Comparison of ENCODE assay signal across 12 cellular contexts in genomic region chr2:68764041-68764780, GRCh38. TPM values are rescaled to one million over a fixed set of nuclear protein-coding genes. Genes with fewer than 3 reads are reported as not detected.
DNase-seq lines count a peak whose midpoint lies in the region; ATAC-seq and TF ChIP-seq lines count a peak whose summit lies in the region.
"Had no signal": no experiment of that assay in that cellular context is flagged by ENCODE, and none has a peak within 500 bp of the region (broad histone marks: within the 10 kb centered on the region; RNA-seq: fewer than 3 reads in every experiment).

No MANE protein-coding gene starts in this region.

- peaks cover 0 to 32% (median 8%) of the 10 kb centered on the region in 11 experiments; a peak in 9 of 22 replicates for H3K36me3 ChIP-seq in BLaER1 treated with 17β-estradiol and CSF1 and Interleukin-3, amounts not matched to agents 10 nM and 100 nM
- no peaks in the 10 kb centered on the region for H3K36me3 ChIP-seq in HUES48 (ENCODE audit: control insufficient read depth, insufficient read depth, low read length)
- no peaks in the 10 kb centered on the region for H3K36me3 ChIP-seq in A673 (ENCODE audit: insufficient read depth, low read length, poor library complexity, severe bottlenecking)

- no peaks in the 10 kb centered on the region for H3K9me3 Mint-ChIP-seq in naive B cell

- peak; percentile 89 for DNase-seq in amniotic epithelial cell (ENCODE audit: low read depth)
- no peak for DNase-seq in naive B cell
- DNase-seq in AG08396 (ENCODE audit: low spot score), result no peak
- no peak for DNase-seq in NCI-H1105 treated with DMSO at 0.1 percent for 48 hours (lab: John Stamatoyannopoulos, UW)
- DNase-seq in A673 (ENCODE audit: low spot score), result no peak
- DNase-seq in ecto neural progenitor cell (ENCODE audit: low spot score), result no peak
- DNase-seq: glutamatergic neuron, NCI-H1417, PC-9 had no signal

- no peaks in the 10 kb centered on the region for H3K27me3 Mint-ChIP-seq in naive B cell

- ATAC-seq in naive B cell (ENCODE audit: low read depth in 2 of 2), result no peak
- ATAC-seq: activated CD4-positive, CD25-positive, alpha-beta regulatory T cell treated with anti-CD3 and anti-CD28 coated beads, Interleukin-2, amount 50 U/mL, for 24 hours had no signal

- peak overlapping the region; percentile 15 to 93 (median 84) for H3K4me3 Mint-ChIP-seq in naive B cell

- H3K36me3 Mint-ChIP-seq in naive B cell, result no peaks in the 10 kb centered on the region

- peaks cover 79 to 98% (median 85%) of the 10 kb centered on the region in 10 experiments for H3K4me1 ChIP-seq in BLaER1 treated with 17β-estradiol and CSF1 and Interleukin-3, amounts not matched to agents 10 nM and 100 nM
- H3K4me1 ChIP-seq in HUES48 (ENCODE audit: control insufficient read depth, insufficient read depth, low read length) (peaks cover 23% of the 10 kb centered on the region), A673 (ENCODE audit: insufficient read depth, low read length, poor library complexity, severe bottlenecking) (no peaks in the 10 kb centered on the region)

- CTCF ChIA-PET in A673 (lab: Charles Lee), result interaction anchor here (0.6 kb wide), 1 partner anchor 286 kb away, joined by 3 read pairs; no protein-coding TSS in a partner anchor

- intact Hi-C loops in A673 (cut with micrococcal nuclease; ENCODE audit: unreplicated experiment), result no loop called here

- BruUV-seq in A673 (replicated peaks; lab: Mats Ljungman, UMichigan), result no TSS peak

- H3K9me3 ChIP-seq in BLaER1 treated with 17β-estradiol and CSF1 and Interleukin-3, amounts not matched to agents 10 nM and 100 nM (replicated peaks in 1 of 11), result peaks cover 0 to 4% (median 0%) of the 10 kb centered on the region in 11 experiments; a peak in 2 of 22 replicates
- H3K9me3 ChIP-seq in HUES48 (ENCODE audit: control insufficient read depth, insufficient read depth, low read length) (no peaks in the 10 kb centered on the region), A673 (ENCODE audit: low read depth, low read length, poor library complexity, severe bottlenecking) (no peaks in the 10 kb centered on the region)

- peak overlapping the region in 9 of 10 experiments; percentile 0 to 46 (median 22); a peak in 13 of 20 replicates for H3K4me3 ChIP-seq in BLaER1 treated with 17β-estradiol and CSF1 and Interleukin-3, amounts not matched to agents 10 nM and 100 nM
- H3K4me3 ChIP-seq in HUES48 (ENCODE audit: low read depth, low read length) (0 out of 2 replicates have a peak overlapping the region, but pooled peaks have one; percentile 16), A673 (ENCODE audit: low read depth, low read length, poor library complexity, severe bottlenecking) (no peak overlapping the region)
- H3K4me3 ChIP-seq: PC-9 had no signal

- no peak for TF ChIP-seq CTCF in A673 (conservative IDR thresholded peaks at IDR 0.05; ENCODE audit: low read depth, low read length)

- H3K4me1 Mint-ChIP-seq in naive B cell, result peaks cover 71 to 79% (median 76%) of the 10 kb centered on the region in 3 donors

- H4K20me1 ChIP-seq in BLaER1 treated with 17β-estradiol and CSF1 and Interleukin-3, amounts not matched to agents 10 nM and 100 nM, result peaks cover 0 to 5% (median 0%) of the 10 kb centered on the region in 11 experiments; a peak in 2 of 22 replicates

- POLR2A ChIA-PET in A673 (lab: Charles Lee; ENCODE audit: low non-redundant PET), result no interaction called here

- peak overlapping the region; percentile 92 to 99 (median 96) for H3K27ac Mint-ChIP-seq in naive B cell

- peak overlapping the region; percentile 89 to 99 (median 96) for H3K4me2 ChIP-seq in BLaER1 treated with 17β-estradiol and CSF1 and Interleukin-3, amounts not matched to agents 10 nM and 100 nM
- H3K4me2 ChIP-seq: PC-9 had no signal

- H3K27ac ChIP-seq in BLaER1 treated with 17β-estradiol and CSF1 and Interleukin-3, amounts not matched to agents 10 nM and 100 nM, result peak overlapping the region; percentile 71 to 97 (median 89)
- H3K27ac ChIP-seq in HUES48 (ENCODE audit: low read depth, low read length) (peak overlapping the region; percentile 31), A673 (ENCODE audit: low read depth, low read length, poor library complexity, severe bottlenecking) (no peak overlapping the region)
- H3K27ac ChIP-seq: PC-9 had no signal

- H3K9ac ChIP-seq in BLaER1 treated with 17β-estradiol and CSF1 and Interleukin-3, amounts not matched to agents 10 nM and 100 nM, result peak overlapping the region; percentile 34 to 82 (median 70); a peak in 20 of 22 replicates
- no peak overlapping the region for H3K9ac ChIP-seq in HUES48 (ENCODE audit: low read depth, low read length)

- H3K27me3 ChIP-seq in BLaER1 treated with 17β-estradiol and CSF1 and Interleukin-3, amounts not matched to agents 10 nM and 100 nM, result no peaks in the 10 kb centered on the region
- H3K27me3 ChIP-seq in HUES48 (ENCODE audit: control insufficient read depth, insufficient read depth, low read length) (no peaks in the 10 kb centered on the region), A673 (replicated peaks; ENCODE audit: insufficient read depth, low read depth, low read length, poor library complexity) (no peaks in the 10 kb centered on the region)

RNA-seq across cellular contexts. Expression of gene ARHGAP25, which starts 29.6 kb away (rescaled TPM):
- 100 to 1,000 TPM in 4 of 6 donors, 10 to 100 TPM in 2; 45.1 to 164 (median 107) TPM for polyA plus RNA-seq in naive B cell (ENCODE audit: low read depth in 6 of 6)
- total RNA-seq in A673 (2021), result 5.4 and 6.2 TPM in 2 replicates
- total RNA-seq: PC-9 had no signal
